ENCODE assay signal across 8 cellular contexts in the genomic region with DNA sequence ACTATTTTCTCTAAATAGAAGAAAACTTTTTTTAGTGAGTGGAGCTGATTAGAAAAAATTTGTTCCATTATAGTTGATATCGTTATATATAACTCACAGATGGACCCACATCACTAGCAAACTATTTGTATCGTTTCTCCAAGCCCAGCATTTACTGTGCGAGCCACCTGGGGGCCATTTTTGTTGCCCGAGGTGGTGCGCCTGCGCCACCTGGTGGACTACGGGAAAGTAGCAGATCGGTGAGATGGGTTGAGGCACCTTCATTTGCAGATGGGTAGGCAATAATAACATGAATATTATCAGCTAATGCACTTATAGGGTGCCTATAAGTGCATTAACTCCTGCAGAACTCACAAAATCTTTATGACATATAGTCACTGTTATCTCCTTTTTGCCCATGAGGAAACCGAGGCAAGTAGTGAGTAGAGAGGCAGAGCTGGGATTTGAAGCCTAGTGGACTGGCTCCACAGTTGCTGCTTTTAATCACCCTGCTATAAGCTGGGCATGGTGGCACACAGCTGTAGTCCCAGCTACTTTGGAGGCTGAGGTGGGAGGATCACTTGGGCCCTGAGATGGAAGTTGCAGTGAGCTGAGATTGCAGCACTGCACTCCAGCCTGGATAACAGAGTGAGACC. TPM values are rescaled to one million over a fixed set of nuclear protein-coding genes. Genes with fewer than 3 reads are reported as not detected.
A peak's percentile ranks its signal among the peaks of the same experiment; 100 is the strongest.
DNase-seq lines count a peak whose midpoint lies in the region; ATAC-seq and TF ChIP-seq lines count a peak whose summit lies in the region.

No MANE protein-coding gene starts in this region.

- H3K4me1 ChIP-seq in SJCRH30 (peaks cover 25% of the 10 kb centered on the region), spleen (peaks cover 3 to 25% (median 12%) of the 10 kb centered on the region in 6 donors)

- H3K27me3 ChIP-seq in SJCRH30 = no peaks in the 10 kb centered on the region
- peaks cover 0 to 54% (median 19%) of the 10 kb centered on the region in 7 donors for H3K27me3 ChIP-seq in spleen (replicated peaks in 1 of 7)

- H3K27ac ChIP-seq in SJCRH30 = no peak overlapping the region
- H3K27ac ChIP-seq in spleen = no peak overlapping the region

- H3K36me3 ChIP-seq in SJCRH30 (no peaks in the 10 kb centered on the region), spleen (no peaks in the 10 kb centered on the region)

- intact Hi-C loops in Right ventricle myocardium superior (cut with DNase I) = no loop called here
- intact Hi-C loops in spleen (cut with DNase I; ENCODE audit: low total_unique reads) = loop anchor here (10.0 kb wide), 1 partner anchor 527 kb away; no protein-coding TSS in a partner anchor

- DNase-seq in EH (ENCODE audit: low read depth) (peak; percentile 42), SJCRH30 (peak; percentile 22 to 52), Right ventricle myocardium superior (peak; percentile 76), spleen (peak; percentile 93), NCI-H2029 (lab: John Stamatoyannopoulos, UW) (no peak)
- peak; percentile 66 for DNase-seq in activated effector memory CD4-positive, alpha-beta T cell treated with Interleukin-2 at 50 U/mL for 16 hours

- no peak for TF ChIP-seq POLR2A in spleen (IDR thresholded peaks at IDR 0.05)

- H3K4me3 ChIP-seq in SJCRH30 (no peak overlapping the region), spleen (no peak overlapping the region)

- ATAC-seq in HG03196 (IDR thresholded peaks at IDR 0.05; ENCODE audit: unreplicated experiment) (peak; percentile 55), Right ventricle myocardium superior (ENCODE audit: poor library complexity) (peak; percentile 55), GM18858 (IDR thresholded peaks at IDR 0.05; ENCODE audit: unreplicated experiment) (no peak)

- WGBS in spleen, 5 donors = 5 to 8% (median 7%) methylated on average over 9 of the region's 9 CpGs

- H3K9me3 ChIP-seq in SJCRH30 (replicated peaks) (no peaks in the 10 kb centered on the region), spleen (peaks cover 0 to 6% (median 0%) of the 10 kb centered on the region in 8 donors)

- TF ChIP-seq CTCF in spleen (IDR thresholded peaks at IDR 0.05 in 8 of 11, conservative IDR thresholded peaks at IDR 0.05 in 3 of 11) = peak; percentile 77 to 93 (median 89)

RNA-seq across cellular contexts. Expression of a gene that starts 23.2 kb away (rescaled TPM):
- total RNA-seq in SJCRH30 (2014; rRNA removed; shearing (Covaris generic)) = 10.4 TPM in 2 replicates
- total RNA-seq in Right ventricle myocardium superior (19.4 TPM), spleen (under 1 TPM in 5 of 7 donors, not detected in 2; 0.17 to 0.43 (median 0.23) TPM)
- under 1 TPM; 0.07 to 0.38 (median 0.14) TPM for polyA plus RNA-seq in spleen

RNA-seq across cellular contexts. Expression of a gene that starts 32.6 kb away (rescaled TPM):
- total RNA-seq in SJCRH30 (2014; rRNA removed; shearing (Covaris generic)) = not detected in 2 replicates
- total RNA-seq in Right ventricle myocardium superior = 2.5 TPM
- 100 to 1,000 TPM in 1 of 7 donors, 10 to 100 TPM in 6; 46.1 to 110 (median 79.1) TPM for total RNA-seq in spleen
- 10 to 100 TPM in 2 of 3 donors, 1 to 10 TPM in 1; 8.5 to 18.2 (median 12.3) TPM for polyA plus RNA-seq in spleen

Comparison
In these comparisons a context has a peak if more than half of its experiments do, and no peak if none do; other contexts are left out.
1. RNA of a gene that starts 32.6 kb away (total RNA-seq): 46.1 to 110 TPM in spleen; 2.5 TPM in Right ventricle myocardium superior (single experiment) and not detected in SJCRH30; every median in the first group is over 10 times any median in the second.